In the genomic region with DNA sequence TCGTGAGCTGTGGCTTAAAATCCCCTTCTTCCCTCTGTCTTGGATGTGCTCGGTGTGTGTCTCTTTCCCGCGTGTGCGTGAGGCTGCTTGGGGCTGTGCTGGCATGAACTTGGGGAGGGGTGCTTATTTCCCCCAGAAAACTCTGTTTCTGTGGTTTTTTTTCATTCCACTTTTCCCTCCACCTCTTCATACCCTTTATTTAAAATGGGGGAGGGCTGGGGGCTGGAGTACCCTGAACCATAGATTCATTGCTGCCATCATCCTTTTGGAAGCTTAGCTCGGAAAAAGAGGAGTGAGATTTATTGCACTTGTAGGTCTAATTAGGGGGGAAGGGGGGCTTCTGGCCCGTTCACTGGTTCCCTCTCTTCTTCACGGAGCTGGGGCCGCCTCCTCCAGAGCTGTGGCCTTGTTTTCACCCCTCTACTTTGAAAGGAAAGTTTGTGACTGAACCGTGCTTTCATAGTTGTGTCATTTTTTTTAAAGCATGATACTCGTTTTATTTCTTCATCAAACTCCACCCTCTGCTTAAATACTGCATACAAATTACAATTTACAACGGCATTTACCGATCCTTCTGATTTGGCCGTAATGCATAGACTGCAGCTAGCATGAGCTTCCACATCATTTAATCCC, we compare ENCODE assay signal across 8 cellular contexts. TPM values are rescaled to one million over a fixed set of nuclear protein-coding genes. Genes with fewer than 3 reads are reported as not detected.
DNase-seq lines count a peak whose midpoint lies in the region; ATAC-seq and TF ChIP-seq lines count a peak whose summit lies in the region.

No MANE protein-coding gene starts in this region.

- H3K4me3 Mint-ChIP-seq in activated T-cell treated with anti-CD3 and anti-CD28 coated beads, Interleukin-2, amount 50 U/mL, for 24 hours: peak overlapping the region; percentile 59

- H3K27ac ChIP-seq in left lung: peak overlapping the region; percentile 53 to 77
- H3K27ac ChIP-seq in thoracic aorta: no peak overlapping the region

- peaks cover 57% of the 10 kb centered on the region for H3K27me3 Mint-ChIP-seq in activated T-cell treated with anti-CD3 and anti-CD28 coated beads, Interleukin-2, amount 50 U/mL, for 24 hours

- no peak for TF ChIP-seq CTCF in left lung (IDR thresholded peaks at IDR 0.05)
- no peak for TF ChIP-seq CTCF in thoracic aorta (IDR thresholded peaks at IDR 0.05)

- H3K36me3 ChIP-seq in adipocyte (ENCODE audit: control insufficient read depth, insufficient read depth, low read length, severe bottlenecking) (peaks cover 4% of the 10 kb centered on the region), left lung (no peaks in the 10 kb centered on the region), thoracic aorta (no peaks in the 10 kb centered on the region)

- peaks cover 13% of the 10 kb centered on the region for H3K4me1 ChIP-seq in adipocyte (ENCODE audit: control insufficient read depth, insufficient read depth, low read length)
- peaks cover 0 to 22% of the 10 kb centered on the region in 2 donors for H3K4me1 ChIP-seq in left lung
- peaks cover 14 to 29% of the 10 kb centered on the region in 2 donors for H3K4me1 ChIP-seq in thoracic aorta (ENCODE audit: control insufficient read depth in 1 of 2, low read depth in 2 of 2)

- no peak overlapping the region for H3K27ac Mint-ChIP-seq in activated T-cell treated with anti-CD3 and anti-CD28 coated beads, Interleukin-2, amount 50 U/mL, for 24 hours

- peak overlapping the region; percentile 83 for H3K9ac ChIP-seq in adipocyte (ENCODE audit: low read length)

- no peak for ATAC-seq in left lung
- ATAC-seq in thoracic aorta (ENCODE audit: insufficient number of reproducible peaks, low FRiP score, low read depth): no peak

- peaks cover 3% of the 10 kb centered on the region for H3K36me3 Mint-ChIP-seq in activated T-cell treated with anti-CD3 and anti-CD28 coated beads, Interleukin-2, amount 50 U/mL, for 24 hours (ENCODE audit: low read depth)

- H3K4me3 ChIP-seq in adipocyte (ENCODE audit: low read length): peak overlapping the region; percentile 93
- peak overlapping the region; percentile 33 to 43 for H3K4me3 ChIP-seq in left lung
- peak overlapping the region; percentile 74 for H3K4me3 ChIP-seq in thoracic aorta

- intact Hi-C loops in left lung (cut with DNase I): loop anchor here in 1 of 2 donors (10.0 kb wide), 1 partner anchor 209 kb away; no protein-coding TSS in a partner anchor

- H3K27me3 ChIP-seq in adipocyte (replicated peaks; ENCODE audit: control insufficient read depth, insufficient read depth, low read length): no peaks in the 10 kb centered on the region
- peaks cover 44 to 97% of the 10 kb centered on the region in 2 donors for H3K27me3 ChIP-seq in left lung
- H3K27me3 ChIP-seq in thoracic aorta (replicated peaks; ENCODE audit: insufficient read depth): peaks cover 16% of the 10 kb centered on the region

- peaks cover 27% of the 10 kb centered on the region for H3K4me1 Mint-ChIP-seq in activated T-cell treated with anti-CD3 and anti-CD28 coated beads, Interleukin-2, amount 50 U/mL, for 24 hours (ENCODE audit: low read depth)

- H3K9me3 ChIP-seq in adipocyte (ENCODE audit: control insufficient read depth, low read length): no peaks in the 10 kb centered on the region
- no peaks in the 10 kb centered on the region for H3K9me3 ChIP-seq in left lung
- H3K9me3 ChIP-seq in thoracic aorta: no peaks in the 10 kb centered on the region

- peaks cover 4% of the 10 kb centered on the region for H3K9me3 Mint-ChIP-seq in activated T-cell treated with anti-CD3 and anti-CD28 coated beads, Interleukin-2, amount 50 U/mL, for 24 hours

- no peak for DNase-seq in activated T-cell treated with anti-CD3 and anti-CD28 coated beads, Interleukin-2, amount 50 U/mL, for 24 hours
- no peak for DNase-seq in activated T-cell treated with anti-CD3 and anti-CD28 coated beads, Interleukin-2, amount 50 U/mL, for 1 hour
- DNase-seq in adipocyte (ENCODE audit: low read depth) (peak; percentile 46), left lung (no peak), thoracic aorta (ENCODE audit: low spot score) (no peak), SIG-M5 treated with dmso at 0.1 percent for 504 hours (lab: John Stamatoyannopoulos, UW; ENCODE audit: unreplicated experiment) (no peak), ecto neural progenitor cell (ENCODE audit: low spot score) (no peak), hippocampal formation (lab: John Stamatoyannopoulos, UW) (no peak)

RNA-seq across cellular contexts. Expression of gene NR2F1, which starts 2.8 kb away (rescaled TPM):
- 10 to 100 TPM; 50.7 to 69.1 TPM for total RNA-seq in left lung
- 1 to 10 TPM; 1.1 to 3.4 TPM for total RNA-seq in thoracic aorta

RNA-seq across cellular contexts. Expression of gene NR2F1-AS1, which starts 4.8 kb away (rescaled TPM):
- total RNA-seq in left lung (10 to 100 TPM; 10.5 to 18.3 TPM), thoracic aorta (1 to 10 TPM in 1 of 2 donors, under 1 TPM in 1; 0.54 to 8.7 TPM)

Comparison
In these comparisons a context has a peak if more than half of its experiments do, and no peak if none do; other contexts are left out.
1. H3K4me3 ChIP-seq: peak in every context shown above with its lines; median percentile 93 in adipocyte; 74 in thoracic aorta; 38 in left lung.
2. H3K27ac ChIP-seq: peak in left lung (2 of 2); none in thoracic aorta (0 of 2).
3. RNA of gene NR2F1, which starts 2.8 kb away (total RNA-seq): 50.7 to 69.1 TPM in left lung; 1.1 to 3.4 TPM in thoracic aorta; every median in the first group is over 10 times any median in the second.